8 cellular contexts compared by ENCODE assay signal in genomic region chr17:55577011-55577586, GRCh38.
DNase-seq lines count a peak whose midpoint lies in the region; ATAC-seq, FAIRE-seq and TF ChIP-seq lines count a peak whose summit lies in the region.

No MANE protein-coding gene starts in this region.

- H3K4me3 ChIP-seq in keratinocyte (ENCODE audit: control insufficient read depth in 2 of 3, extremely low read depth in 1 of 3, insufficient read depth in 2 of 3, low read depth in 1 of 3, low read length in 3 of 3) = no peak overlapping the region

- no peaks in the 10 kb centered on the region for H4K20me1 ChIP-seq in keratinocyte (ENCODE audit: control insufficient read depth, extremely low read depth, insufficient read depth, low read length)

- FAIRE-seq in keratinocyte (lab: Jason Lieb, UNC) = no peak

- no peaks in the 10 kb centered on the region for H3K9me1 ChIP-seq in keratinocyte (ENCODE audit: control insufficient read depth, extremely low read depth, insufficient read depth, low read length)

- peaks cover 15% of the 10 kb centered on the region for H3K4me1 ChIP-seq in keratinocyte (ENCODE audit: control insufficient read depth, extremely low read depth, insufficient read depth, low read length)

- H3K4me2 ChIP-seq in keratinocyte (ENCODE audit: control insufficient read depth, extremely low read depth, insufficient read depth, low read depth, low read length) = peak overlapping the region; percentile 37

- dilution Hi-C loops in keratinocyte (cut with MboI; ENCODE audit: extremely low pct_ligation_motif_present, low sequenced_read_pairs) = no loop called here

- peak overlapping the region; percentile 27 for H2AFZ ChIP-seq in keratinocyte (ENCODE audit: control insufficient read depth, low read length)

- no peak for TF ChIP-seq CTCF in keratinocyte (optimal IDR thresholded peaks at IDR 0.05 in 1 of 3, IDR thresholded peaks at IDR 0.05 in 1 of 3, conservative IDR thresholded peaks at IDR 0.05 in 1 of 3; ENCODE audit: extremely low read depth in 1 of 3, insufficient read depth in 2 of 3, low read length in 3 of 3)

- peak overlapping the region; percentile 26 for H3K27ac ChIP-seq in keratinocyte (ENCODE audit: control insufficient read depth, insufficient read depth, low read length)

- no peak overlapping the region for H3K9ac ChIP-seq in keratinocyte (ENCODE audit: control insufficient read depth, extremely low read depth, insufficient read depth, low read length)

- no peaks in the 10 kb centered on the region for H3K27me3 ChIP-seq in keratinocyte (ENCODE audit: control insufficient read depth, extremely low read depth, insufficient read depth, low read length)

- peak; percentile 71 for DNase-seq in NOMO-1 treated with DMSO at 0.1 percent for 48 hours (lab: John Stamatoyannopoulos, UW; ENCODE audit: unreplicated experiment)
- DNase-seq in activated naive CD4-positive, alpha-beta T cell treated with anti-CD3 and anti-CD28 coated beads, Interleukin-2, amount 50 U/mL, for 16 hours = peak; percentile 25
- DNase-seq in keratinocyte (ENCODE audit: low read depth, low spot score) = no peak
- peak; percentile 6 to 19 for DNase-seq in stimulated activated CD4-positive, alpha-beta T cell treated with anti-CD3 and anti-CD28 coated beads, Interleukin-4, amount 100 ng/mL, for 4 hours
- DNase-seq in SHP77 treated with DMSO at 0.1 percent for 48 hours (lab: John Stamatoyannopoulos, UW) = no peak
- no peak for DNase-seq in epidermal melanocyte (ENCODE audit: insufficient read length, low spot score)

- no peaks in the 10 kb centered on the region for H3K79me2 ChIP-seq in keratinocyte (ENCODE audit: control insufficient read depth, insufficient read depth, low read length)

- no peaks in the 10 kb centered on the region for H3K36me3 ChIP-seq in keratinocyte (ENCODE audit: control insufficient read depth in 2 of 2, extremely low read depth in 1 of 2, insufficient read depth in 2 of 2, low read length in 2 of 2)

- no peaks in the 10 kb centered on the region for H3K9me3 ChIP-seq in keratinocyte (ENCODE audit: control insufficient read depth, low read depth, low read length)

- ATAC-seq in GM18499 (IDR thresholded peaks at IDR 0.05; ENCODE audit: insufficient read depth, unreplicated experiment) (peak; percentile 51), HG02642 (IDR thresholded peaks at IDR 0.05; ENCODE audit: poor library complexity, unreplicated experiment) (peak; percentile 83)

Comparison
In these comparisons a context has a peak if more than half of its experiments do, and no peak if none do; other contexts are left out.
1. DNase-seq: peak in NOMO-1 treated with DMSO at 0.1 percent for 48 hours (single experiment), activated naive CD4-positive, alpha-beta T cell treated with anti-CD3 and anti-CD28 coated beads, Interleukin-2, amount 50 U/mL, for 16 hours (single experiment) and stimulated activated CD4-positive, alpha-beta T cell treated with anti-CD3 and anti-CD28 coated beads, Interleukin-4, amount 100 ng/mL, for 4 hours (2 of 2); none in keratinocyte (single experiment), SHP77 treated with DMSO at 0.1 percent for 48 hours (single experiment) and epidermal melanocyte (single experiment).